In the genomic region with DNA sequence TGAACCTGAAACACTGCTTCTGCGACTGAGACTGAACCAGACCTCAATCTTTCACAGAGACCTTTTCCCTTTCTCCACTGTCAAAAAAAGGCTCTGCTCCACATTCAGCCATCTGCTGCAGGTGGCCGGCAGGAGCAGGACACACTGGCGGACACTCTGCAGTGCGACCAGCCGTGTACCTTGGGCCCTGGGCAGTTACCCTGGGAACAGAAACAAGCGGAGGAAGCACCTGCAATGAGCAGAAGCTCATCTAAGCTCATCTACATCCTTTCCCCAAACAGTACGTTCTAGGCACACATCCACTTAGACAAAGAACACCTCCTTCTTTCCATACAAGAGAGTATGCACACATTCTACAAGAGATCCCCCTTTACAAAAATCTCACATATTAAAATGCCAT, we compare ENCODE assay signal across 11 cellular contexts. TPM values are rescaled to one million over a fixed set of nuclear protein-coding genes. Genes with fewer than 3 reads are reported as not detected.
DNase-seq lines count a peak whose midpoint lies in the region; ATAC-seq and TF ChIP-seq lines count a peak whose summit lies in the region.
"Had no signal": no experiment of that assay in that cellular context is flagged by ENCODE, and none has a peak within 500 bp of the region (broad histone marks: within the 10 kb centered on the region; RNA-seq: fewer than 3 reads in every experiment).

No MANE protein-coding gene starts in this region.

- TF ChIP-seq POLR2A in gastrocnemius medialis (IDR thresholded peaks at IDR 0.05): no peak

- H3K9me3 ChIP-seq in gastrocnemius medialis: no peaks in the 10 kb centered on the region

- H3K36me3 ChIP-seq in KMS-11 (ENCODE audit: insufficient read depth): peaks cover under 1% of the 10 kb centered on the region; the same call in 1 of the 2 replicates
- no peaks in the 10 kb centered on the region for H3K36me3 ChIP-seq in gastrocnemius medialis

- in situ Hi-C loops in gastrocnemius medialis (cut with MboI; ENCODE audit: low sequenced_read_pairs in 4 of 4): no loop called here

- H3K4me3 ChIP-seq in KMS-11 (IDR thresholded peaks at IDR 0.05; ENCODE audit: insufficient read depth, low read depth, low read length): no peak overlapping the region
- no peak overlapping the region for H3K4me3 ChIP-seq in gastrocnemius medialis

- no peaks in the 10 kb centered on the region for H3K27me3 Mint-ChIP-seq in activated CD4-positive, alpha-beta T cell treated with anti-CD3 and anti-CD28 coated beads, Interleukin-2, amount 10 ng/mL, durations not matched to agents 24 days and 14 days
- no peaks in the 10 kb centered on the region for H3K27me3 Mint-ChIP-seq in activated CD4-positive, alpha-beta T cell treated with anti-CD3 and anti-CD28 coated beads for 36 hours
- H3K27me3 Mint-ChIP-seq: activated naive CD8-positive, alpha-beta T cell treated with anti-CD3 and anti-CD28 coated beads, Interleukin-2, amount 10 ng/mL, durations not matched to agents 7 days and 5 days had no signal

- H2AFZ ChIP-seq in KMS-11 (ENCODE audit: low read depth): no peak overlapping the region

- H3K27ac ChIP-seq in KMS-11: peak overlapping the region; percentile 4; the same call in 1 of the 2 replicates
- peak overlapping the region; percentile 90 to 96 (median 92) for H3K27ac ChIP-seq in gastrocnemius medialis
- H3K27ac ChIP-seq in RWPE1: no peak overlapping the region

- peak overlapping the region; percentile 37 for H3K27ac Mint-ChIP-seq in activated CD4-positive, alpha-beta T cell treated with anti-CD3 and anti-CD28 coated beads, Interleukin-2, amount 10 ng/mL, durations not matched to agents 24 days and 14 days
- H3K27ac Mint-ChIP-seq in activated CD4-positive, alpha-beta T cell treated with anti-CD3 and anti-CD28 coated beads for 36 hours: no peak overlapping the region
- H3K27ac Mint-ChIP-seq: activated naive CD8-positive, alpha-beta T cell treated with anti-CD3 and anti-CD28 coated beads, Interleukin-2, amount 10 ng/mL, durations not matched to agents 7 days and 5 days had no signal

- H3K4me3 Mint-ChIP-seq in activated CD4-positive, alpha-beta T cell treated with anti-CD3 and anti-CD28 coated beads, Interleukin-2, amount 10 ng/mL, durations not matched to agents 24 days and 14 days: no peak overlapping the region
- no peak overlapping the region for H3K4me3 Mint-ChIP-seq in activated CD4-positive, alpha-beta T cell treated with anti-CD3 and anti-CD28 coated beads for 36 hours
- H3K4me3 Mint-ChIP-seq: activated naive CD8-positive, alpha-beta T cell treated with anti-CD3 and anti-CD28 coated beads, Interleukin-2, amount 10 ng/mL, durations not matched to agents 7 days and 5 days had no signal

- H3K79me2 ChIP-seq in KMS-11 (ENCODE audit: insufficient read depth, low read depth): peaks cover 100% of the 10 kb centered on the region

- H3K4me1 Mint-ChIP-seq in activated CD4-positive, alpha-beta T cell treated with anti-CD3 and anti-CD28 coated beads, Interleukin-2, amount 10 ng/mL, durations not matched to agents 24 days and 14 days: peaks cover 72% of the 10 kb centered on the region
- peaks cover 93% of the 10 kb centered on the region for H3K4me1 Mint-ChIP-seq in activated CD4-positive, alpha-beta T cell treated with anti-CD3 and anti-CD28 coated beads for 36 hours

- no peak for ATAC-seq in activated CD4-positive, alpha-beta T cell treated with anti-CD3 and anti-CD28 coated beads for 36 hours
- ATAC-seq in GM21723 (IDR thresholded peaks at IDR 0.05; ENCODE audit: unreplicated experiment) (peak; percentile 56), gastrocnemius medialis (no peak), GM19328 (IDR thresholded peaks at IDR 0.05; ENCODE audit: unreplicated experiment) (no peak)

- no peak overlapping the region; the same call in 1 of the 2 replicates for H3K4me2 ChIP-seq in KMS-11

- TF ChIP-seq CTCF in KMS-11 (conservative IDR thresholded peaks at IDR 0.05; ENCODE audit: low read depth, low read length) (no peak), gastrocnemius medialis (IDR thresholded peaks at IDR 0.05 in 4 of 5, conservative IDR thresholded peaks at IDR 0.05 in 1 of 5) (no peak), RWPE1 (conservative IDR thresholded peaks at IDR 0.05; ENCODE audit: low read depth) (no peak)

- H3K36me3 Mint-ChIP-seq in activated CD4-positive, alpha-beta T cell treated with anti-CD3 and anti-CD28 coated beads, Interleukin-2, amount 10 ng/mL, durations not matched to agents 24 days and 14 days (ENCODE audit: low read depth): peaks cover 26% of the 10 kb centered on the region
- peaks cover 23% of the 10 kb centered on the region for H3K36me3 Mint-ChIP-seq in activated CD4-positive, alpha-beta T cell treated with anti-CD3 and anti-CD28 coated beads for 36 hours (ENCODE audit: low read depth)

- no peaks in the 10 kb centered on the region for H3K9me3 Mint-ChIP-seq in activated CD4-positive, alpha-beta T cell treated with anti-CD3 and anti-CD28 coated beads, Interleukin-2, amount 10 ng/mL, durations not matched to agents 24 days and 14 days
- H3K9me3 Mint-ChIP-seq in activated CD4-positive, alpha-beta T cell treated with anti-CD3 and anti-CD28 coated beads for 36 hours (ENCODE audit: low read depth): no peaks in the 10 kb centered on the region
- H3K9me3 Mint-ChIP-seq: activated naive CD8-positive, alpha-beta T cell treated with anti-CD3 and anti-CD28 coated beads, Interleukin-2, amount 10 ng/mL, durations not matched to agents 7 days and 5 days had no signal

- H3K4me1 ChIP-seq in KMS-11 (ENCODE audit: low read depth, poor library complexity, severe bottlenecking) (peaks cover 91% of the 10 kb centered on the region), gastrocnemius medialis (peaks cover 97 to 98% of the 10 kb centered on the region in 2 donors)

- POLR2A ChIA-PET in activated CD4-positive, alpha-beta T cell treated with anti-CD3 and anti-CD28 coated beads for 36 hours (lab: Charles Lee): no interaction called here
- POLR2A ChIA-PET in RWPE1 (lab: Yijun Ruan, JAX; ENCODE audit: low non-redundant PET): no interaction called here

- intact Hi-C loops in activated CD4-positive, alpha-beta T cell treated with anti-CD3 and anti-CD28 coated beads, Interleukin-2, amount 10 ng/mL, durations not matched to agents 24 days and 14 days (cut with micrococcal nuclease): no loop called here
- intact Hi-C loops in activated CD4-positive, alpha-beta T cell treated with anti-CD3 and anti-CD28 coated beads for 36 hours (cut with DNase I, micrococcal nuclease): no loop called here
- intact Hi-C loops in gastrocnemius medialis (cut with DNase I; ENCODE audit: low total_unique reads): no loop called here

- H3K9ac ChIP-seq in KMS-11: no peak overlapping the region

- H3K27me3 ChIP-seq in KMS-11 (ENCODE audit: insufficient read depth, low read depth) (no peaks in the 10 kb centered on the region), gastrocnemius medialis (no peaks in the 10 kb centered on the region)

- H4K20me1 ChIP-seq in KMS-11 (ENCODE audit: insufficient read depth): peaks cover 15% of the 10 kb centered on the region

- DNase-seq in activated CD4-positive, alpha-beta T cell treated with anti-CD3 and anti-CD28 coated beads, Interleukin-2, amount 10 ng/mL, durations not matched to agents 24 days and 14 days: no peak
- DNase-seq in activated CD4-positive, alpha-beta T cell treated with anti-CD3 and anti-CD28 coated beads for 36 hours: no peak
- DNase-seq in gastrocnemius medialis (no peak), RWPE1 (ENCODE audit: low spot score) (no peak)
- DNase-seq in NK-92 treated with Interleukin-12 subunit alpha and Interleukin-12 subunit beta, amount 100 ng/mL, for 24 hours (lab: John Stamatoyannopoulos, UW): no peak
- DNase-seq: activated CD4-positive, CD25-positive, alpha-beta regulatory T cell; activated naive CD8-positive, alpha-beta T cell treated with anti-CD3 and anti-CD28 coated beads, Interleukin-2, amount 10 ng/mL, durations not matched to agents 7 days and 5 days; stimulated activated naive CD4-positive, alpha-beta T cell treated with Interleukin-2 at 50 U/mL for 16 hours had no signal

- CTCF ChIA-PET in activated CD4-positive, alpha-beta T cell treated with anti-CD3 and anti-CD28 coated beads for 36 hours (lab: Charles Lee): interaction anchor here (0.6 to 1.2 kb wide), 3 partner anchors 21 to 267 kb away, joined by 3 to 4 read pairs (median 3); no protein-coding TSS in a partner anchor
- CTCF ChIA-PET in RWPE1 (lab: Yijun Ruan, JAX): no interaction called here

RNA-seq across cellular contexts. Expression of gene VOPP1, which starts 22.8 kb away (rescaled TPM):
- 87.4 and 90.6 TPM in 2 replicates for total RNA-seq in activated CD4-positive, alpha-beta T cell treated with anti-CD3 and anti-CD28 coated beads, Interleukin-2, amount 10 ng/mL, durations not matched to agents 24 days and 14 days
- total RNA-seq in activated CD4-positive, alpha-beta T cell treated with anti-CD3 and anti-CD28 coated beads for 36 hours: 10 to 100 TPM; 63.7 to 64.2 TPM
- 10 to 100 TPM; 17.3 to 27.9 (median 26.5) TPM for total RNA-seq in gastrocnemius medialis
